In the genomic region with DNA sequence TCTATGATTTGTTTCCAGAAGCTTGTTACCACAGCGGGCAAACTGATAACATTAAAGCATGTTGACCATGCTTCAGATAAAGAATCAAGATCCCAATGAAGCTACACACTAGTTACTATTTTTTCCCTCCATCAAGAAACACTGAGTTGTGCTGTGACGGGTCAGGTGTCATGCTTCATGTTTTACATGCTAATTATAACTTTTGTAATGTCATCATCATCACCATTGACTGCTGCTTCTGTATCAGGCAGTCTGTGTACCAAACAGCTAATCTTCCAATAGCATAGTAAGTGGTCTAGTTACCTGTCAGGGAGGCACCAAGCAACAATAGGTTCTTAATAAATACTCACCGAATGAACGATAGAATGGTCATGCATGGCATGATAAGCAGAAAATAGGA, we compare ENCODE assay signal across 25 cellular contexts.
"Had no signal": no experiment of that assay in that cellular context is flagged by ENCODE, and none has a peak within 500 bp of the region (broad histone marks: within the 10 kb centered on the region; RNA-seq: fewer than 3 reads in every experiment).

No MANE protein-coding gene starts in this region.

- ATAC-seq: esophagus mucosa; left cardiac atrium; naive thymus-derived CD8-positive, alpha-beta T cell had no signal

- H3K36me3 ChIP-seq: gastrocnemius medialis, heart left ventricle, left ventricle myocardium inferior, lower lobe of right lung, sigmoid colon, stomach, thoracic aorta, tibial nerve, upper lobe of left lung had no signal

- H3K4me2 ChIP-seq: hepatocyte had no signal

- DNase-seq: cerebellar nuclear complex; effector CD8-positive, alpha-beta T cell; foreskin fibroblast; gastrocnemius medialis; heart left ventricle; kidney; left cardiac atrium; left ventricle myocardium inferior; lower lobe of right lung; naive thymus-derived CD8-positive, alpha-beta T cell; nephron progenitor cell; nucleus accumbens; sigmoid colon; stimulated activated CD4-positive, alpha-beta T cell treated with anti-CD3 and anti-CD28 coated beads, Interleukin-2, amount 100 ng/mL, for 24 hours; stimulated activated CD4-positive, alpha-beta T cell treated with anti-CD3 and anti-CD28 coated beads, Interleukin-4, amount 100 ng/mL, for 24 hours; stimulated activated naive CD4-positive, alpha-beta T cell treated with Interleukin-2 at 50 U/mL for 16 hours; stomach; upper lobe of left lung had no signal

- H3K79me2 ChIP-seq: hepatocyte had no signal

- H3K9me3 ChIP-seq: gastrocnemius medialis, heart left ventricle, left ventricle myocardium inferior, lower lobe of right lung, sigmoid colon, stomach, thoracic aorta, tibial nerve, upper lobe of left lung had no signal

- H3K27ac ChIP-seq: epithelial cell of prostate, gastrocnemius medialis, heart left ventricle, hepatocyte, left ventricle myocardium inferior, lower lobe of right lung, sigmoid colon, stomach, thoracic aorta, tibial nerve, upper lobe of left lung had no signal

- H3K4me1 ChIP-seq: heart left ventricle, left ventricle myocardium inferior, lower lobe of right lung, sigmoid colon, stomach, upper lobe of left lung had no signal

- H3K27me3 ChIP-seq: gastrocnemius medialis, heart left ventricle, hepatocyte, sigmoid colon, tibial nerve, upper lobe of left lung had no signal

- H3K4me3 ChIP-seq: gastrocnemius medialis, heart left ventricle, hepatocyte, left ventricle myocardium inferior, lower lobe of right lung, sigmoid colon, stomach, thoracic aorta, tibial nerve, upper lobe of left lung had no signal

- FAIRE-seq: colon, kidney, urothelium cell line had no signal

- H2AFZ ChIP-seq: hepatocyte had no signal
